ENCODE assay signal across 5 cellular contexts in the genomic region with DNA sequence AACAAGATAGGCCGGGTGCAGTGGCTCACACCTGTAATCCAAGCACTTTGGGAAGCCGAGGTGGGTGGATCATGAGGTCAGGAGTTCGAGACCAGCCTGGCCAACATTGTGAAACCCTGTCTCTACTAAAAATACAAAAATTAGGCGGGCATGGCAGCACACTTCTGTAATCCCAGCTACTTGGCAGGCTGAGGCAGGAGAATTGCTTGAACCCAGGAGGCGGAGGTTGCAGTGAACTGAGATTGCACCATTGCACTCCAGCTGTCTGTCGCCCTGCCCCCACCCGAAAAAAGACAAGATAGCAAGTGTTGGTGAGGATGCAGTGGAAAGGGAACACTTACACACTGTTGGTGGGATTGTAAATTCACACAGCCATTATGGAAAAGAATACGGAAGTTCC. TPM values are rescaled to one million over a fixed set of nuclear protein-coding genes. Genes with fewer than 3 reads are reported as not detected.
"Had no signal": no experiment of that assay in that cellular context is flagged by ENCODE, and none has a peak within 500 bp of the region (broad histone marks: within the 10 kb centered on the region; RNA-seq: fewer than 3 reads in every experiment).

No MANE protein-coding gene starts in this region.

RNA-seq across cellular contexts. Expression of gene CNGB1, which starts 27.5 kb away (rescaled TPM):
- total RNA-seq: M059J; NCI-H460; Right ventricle myocardium superior; T-cell; T-helper 1 cell treated with Interleukin-12 subunit alpha and Interleukin-12 subunit beta and Interleukin-4 antibody, amounts not matched to agents 30 ng/mL and 1 ng/mL, for 36 hours had no signal
